25 cellular contexts compared by ENCODE assay signal in the genomic region with DNA sequence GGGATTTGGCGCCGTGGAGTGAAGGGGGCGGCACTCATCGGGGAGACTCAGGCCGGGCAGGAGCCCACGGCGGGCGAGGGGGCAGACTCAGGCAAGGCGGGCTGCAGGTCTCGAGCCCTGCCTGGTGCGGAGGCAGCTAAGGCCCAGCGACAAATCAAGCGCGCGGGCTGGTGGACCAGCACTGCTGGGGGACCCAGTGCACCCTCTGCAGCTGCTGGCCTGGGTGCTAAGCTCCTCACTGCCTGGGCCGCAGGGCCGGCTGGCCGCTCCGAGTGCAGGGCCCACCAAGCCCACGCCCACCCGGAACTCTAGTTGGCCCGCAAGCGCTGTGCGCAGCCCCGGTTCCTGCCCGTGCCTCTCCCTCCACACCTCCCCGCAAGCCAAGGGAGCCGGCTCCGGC. TPM values are rescaled to one million over a fixed set of nuclear protein-coding genes. Genes with fewer than 3 reads are reported as not detected.
"Had no signal": no experiment of that assay in that cellular context is flagged by ENCODE, and none has a peak within 500 bp of the region (broad histone marks: within the 10 kb centered on the region; RNA-seq: fewer than 3 reads in every experiment).

No MANE protein-coding gene starts in this region.

- H3K4me2 ChIP-seq: SK-N-SH had no signal

- H3K9ac ChIP-seq: SK-N-SH had no signal

- H3K27ac ChIP-seq: HL-60 had no signal

- DNase-seq: KBM-7; MV-4-11; NCI-H1048; NCI-H1105; NCI-H1417; NCI-H146; NCI-H1694 treated with DMSO at 0.1 percent for 48 hours; NCI-H1930; NCI-H2081; NCI-H2107; NCI-H2227 treated with DMSO at 0.1 percent for 48 hours; NCI-H446; NCI-H510A; NCI-H524 treated with DMSO at 0.1 percent for 48 hours; NCI-H69; NCI-H774; NK-92 treated with Interleukin-12 subunit alpha and Interleukin-12 subunit beta, amount 100 ng/mL, for 24 hours; RPMI8226; SHP77; SK-N-SH; SW 1271 had no signal

- H3K9me3 ChIP-seq: SK-N-SH had no signal

RNA-seq across cellular contexts. Expression of gene SPP2, which starts 26.2 kb away (rescaled TPM):
- total RNA-seq: LHCN-M2, MCF 10A, SK-MEL-5 had no signal
